In genomic region chr6:291697-292505, GRCh38 we compare ENCODE assay signal across 8 cellular contexts. TPM values are rescaled to one million over a fixed set of nuclear protein-coding genes. Genes with fewer than 3 reads are reported as not detected.
A peak's percentile ranks its signal among the peaks of the same experiment; 100 is the strongest.
DNase-seq lines count a peak whose midpoint lies in the region; ATAC-seq and TF ChIP-seq lines count a peak whose summit lies in the region.

TSS of gene DUSP22 (plus strand) at chr6:292487. CDS start at chr6:292540, 53 bp downstream.

- H3K9me3 ChIP-seq in effector memory CD4-positive, alpha-beta T cell (ENCODE audit: control insufficient read depth, low read length): no peaks in the 10 kb centered on the region

- no peak for TF ChIP-seq CTCF in AG09309 (IDR thresholded peaks at IDR 0.05; ENCODE audit: control insufficient read depth, insufficient read depth, low read depth, low read length, missing control alignments)

- H3K27ac ChIP-seq in effector memory CD4-positive, alpha-beta T cell (ENCODE audit: insufficient read depth, low read length, poor library complexity, severe bottlenecking): peak within 1 kb of the TSS; percentile 86

- peaks cover 16% of the 10 kb centered on the region for H3K4me1 ChIP-seq in effector memory CD4-positive, alpha-beta T cell (ENCODE audit: control insufficient read depth, insufficient read depth, low read length, poor library complexity, severe bottlenecking)

- peak; percentile 41 for ATAC-seq in GM19438 (IDR thresholded peaks at IDR 0.05; ENCODE audit: low read depth, unreplicated experiment)
- peak; percentile 39 for ATAC-seq in HG03571 (IDR thresholded peaks at IDR 0.05; ENCODE audit: unreplicated experiment)

- peak within 1 kb of the TSS; percentile 78 for H3K4me3 ChIP-seq in AG09309 (ENCODE audit: control insufficient read depth, low read depth, low read length)
- peak within 1 kb of the TSS; percentile 64 for H3K4me3 ChIP-seq in effector memory CD4-positive, alpha-beta T cell (ENCODE audit: insufficient read depth, low read depth, low read length, poor library complexity, severe bottlenecking)

- no peaks in the 10 kb centered on the region for H3K36me3 ChIP-seq in effector memory CD4-positive, alpha-beta T cell (ENCODE audit: control insufficient read depth, insufficient read depth, low read length)

- peak; percentile 33 for DNase-seq in AG09309 (ENCODE audit: low read depth)
- DNase-seq in activated CD4-positive, alpha-beta T cell treated with anti-CD3 and anti-CD28 coated beads, Interleukin-2, amount 50 U/mL, for 4 hours: peak; percentile 73 to 75
- peak; percentile 65 to 80 (median 78) for DNase-seq in effector memory CD4-positive, alpha-beta T cell
- DNase-seq in mesenteric fat pad (ENCODE audit: low spot score): peak; percentile 97
- peak; percentile 68 to 85 for DNase-seq in stimulated activated CD8-positive, alpha-beta memory T cell treated with anti-CD3 and anti-CD28 coated beads, Interleukin-15, amount 100 ng/mL, for 4 hours (ENCODE audit: low read depth in 2 of 2)
- DNase-seq in NK-92 (lab: John Stamatoyannopoulos, UW; ENCODE audit: unreplicated experiment): no peak

- no peaks in the 10 kb centered on the region for H3K27me3 ChIP-seq in effector memory CD4-positive, alpha-beta T cell (replicated peaks; ENCODE audit: control insufficient read depth, insufficient read depth, low read length, poor library complexity, severe bottlenecking)

RNA-seq across cellular contexts. Expression of gene DUSP22, which starts in this region (rescaled TPM):
- 75.0 TPM for total RNA-seq in mesenteric fat pad
